29 cellular contexts compared by ENCODE assay signal in genomic region chr17:69410671-69411070, GRCh38.
"Had no signal": no experiment of that assay in that cellular context is flagged by ENCODE, and none has a peak within 500 bp of the region (broad histone marks: within the 10 kb centered on the region; RNA-seq: fewer than 3 reads in every experiment).

No MANE protein-coding gene starts in this region.

- H3K36me3 ChIP-seq: adrenal gland, ascending aorta, brain microvascular endothelial cell, breast epithelium, cardiac muscle cell had no signal

- H3K4me3 ChIP-seq: adrenal gland, ascending aorta, body of pancreas, breast epithelium, cardiac muscle cell had no signal

- H3K9me3 ChIP-seq: adrenal gland, ascending aorta, body of pancreas, breast epithelium had no signal

- H3K27me3 ChIP-seq: adrenal gland, ascending aorta, body of pancreas, brain microvascular endothelial cell, breast epithelium, cardiac muscle cell had no signal

- DNase-seq: activated effector memory CD4-positive, alpha-beta T cell treated with anti-CD3 and anti-CD28 coated beads, Interleukin-2, amount 50 U/mL, for 16 hours; activated effector memory CD4-positive, alpha-beta T cell treated with Interleukin-2 at 50 U/mL for 16 hours; activated gamma-delta T cell; activated gamma-delta T cell treated with Interleukin-2 at 50 U/mL for 16 hours; activated naive CD4-positive, alpha-beta T cell; activated naive CD4-positive, alpha-beta T cell treated with anti-CD3 and anti-CD28 coated beads for 36 hours; activated naive CD4-positive, alpha-beta T cell treated with anti-CD3 and anti-CD28 coated beads, Interleukin-2, amount 10 ng/mL, durations not matched to agents 7 days and 5 days; activated naive CD4-positive, alpha-beta T cell treated with anti-CD3 and anti-CD28 coated beads, Interleukin-2, amount 50 U/mL, for 16 hours; activated naive CD4-positive, alpha-beta T cell treated with Interleukin-2 at 50 U/mL for 16 hours; activated naive CD8-positive, alpha-beta T cell treated with anti-CD3 and anti-CD28 coated beads for 36 hours; activated naive CD8-positive, alpha-beta T cell treated with anti-CD3 and anti-CD28 coated beads, Interleukin-2, amount 10 ng/mL, durations not matched to agents 7 days and 5 days; activated naive CD8-positive, alpha-beta T cell treated with anti-CD3 and anti-CD28 coated beads, Interleukin-2, amount 50 U/mL, for 24 hours; activated T-cell treated with anti-CD3 and anti-CD28 coated beads, Interleukin-2, amount 50 U/mL, for 24 hours; activated T-cell treated with anti-CD3 and anti-CD28 coated beads, Interleukin-2, amount 50 U/mL, for 4 hours; activated T-cell treated with anti-CD3 and anti-CD28 coated beads, Interleukin-2, amount 50 U/mL, for 48 hours; activated T-cell treated with anti-CD3 and anti-CD28 coated beads, Interleukin-2, amount 50 U/mL, for 72 hours; adrenal gland; amniotic stem cell; amygdala; anterior cingulate cortex; aorta; body of pancreas; brain microvascular endothelial cell; caudate nucleus; central memory CD4-positive, alpha-beta T cell; cerebellar nuclear complex had no signal

- H3K27ac ChIP-seq: adrenal gland, ascending aorta, body of pancreas, brain microvascular endothelial cell, breast epithelium, cardiac muscle cell had no signal
